Comparison of ENCODE assay signal across 12 cellular contexts in genomic region chr13:20219585-20219984, GRCh38. TPM values are rescaled to one million over a fixed set of nuclear protein-coding genes. Genes with fewer than 3 reads are reported as not detected.
A peak's percentile ranks its signal among the peaks of the same experiment; 100 is the strongest.
DNase-seq lines count a peak whose midpoint lies in the region; ATAC-seq, FAIRE-seq and TF ChIP-seq lines count a peak whose summit lies in the region.
"Had no signal": no experiment of that assay in that cellular context is flagged by ENCODE, and none has a peak within 500 bp of the region (broad histone marks: within the 10 kb centered on the region; RNA-seq: fewer than 3 reads in every experiment).

No MANE protein-coding gene starts in this region.

- H3K9me3 Mint-ChIP-seq in activated T-cell treated with anti-CD3 and anti-CD28 coated beads, Interleukin-2, amount 50 U/mL, for 4 hours: no peaks in the 10 kb centered on the region

- no peaks in the 10 kb centered on the region for H3K79me2 ChIP-seq in Loucy (ENCODE audit: insufficient read depth, low read length)
- H3K79me2 ChIP-seq: parathyroid adenoma had no signal

- ATAC-seq in activated T-cell treated with anti-CD3 and anti-CD28 coated beads, Interleukin-2, amount 50 U/mL, for 4 hours: peak; percentile 92 to 95
- ATAC-seq in HG02610 (IDR thresholded peaks at IDR 0.05; ENCODE audit: unreplicated experiment): peak; percentile 77
- ATAC-seq in stimulated activated naive CD8-positive, alpha-beta T cell treated with anti-CD3 and anti-CD28 coated beads, Interleukin-15, Interleukin-2, amounts not matched to agents 100 U/mL and 50 U/mL, for 24 hours: peak; percentile 49

- H3K4me3 Mint-ChIP-seq in activated T-cell treated with anti-CD3 and anti-CD28 coated beads, Interleukin-2, amount 50 U/mL, for 4 hours: peak overlapping the region; percentile 15

- no peak overlapping the region for H3K4me2 ChIP-seq in Loucy (ENCODE audit: low read depth, low read length, poor library complexity, severe bottlenecking)

- no peaks in the 10 kb centered on the region for H3K9me3 ChIP-seq in Loucy (ENCODE audit: insufficient read depth, low read depth, low read length)
- no peaks in the 10 kb centered on the region for H3K9me3 ChIP-seq in kidney (ENCODE audit: control insufficient read depth in 1 of 2, low read length in 2 of 2)

- no peak for DNase-seq in activated T-cell treated with anti-CD3 and anti-CD28 coated beads, Interleukin-2, amount 50 U/mL, for 4 hours
- DNase-seq in activated T-cell treated with anti-CD3 and anti-CD28 coated beads, Interleukin-2, amount 50 U/mL, for 1 hour: no peak
- no peak for DNase-seq in stimulated activated naive CD8-positive, alpha-beta T cell treated with anti-CD3 and anti-CD28 coated beads, Interleukin-15, Interleukin-2, amounts not matched to agents 100 U/mL and 50 U/mL, for 24 hours
- no peak for DNase-seq in DMS114 treated with DMSO at 0.1 percent for 48 hours (lab: John Stamatoyannopoulos, UW; ENCODE audit: unreplicated experiment)
- DNase-seq in NCI-H146 treated with DMSO at 0.1 percent for 48 hours (lab: John Stamatoyannopoulos, UW; ENCODE audit: unreplicated experiment): no peak
- DNase-seq in kidney: no peak
- DNase-seq: activated CD8-positive, alpha-beta memory T cell treated with anti-CD3 and anti-CD28 coated beads, Interleukin-2, amount 50 U/mL, for 4 hours; dorsolateral prefrontal cortex; KG1 had no signal

- no peak for FAIRE-seq in kidney (lab: Jason Lieb, UNC)

- no peaks in the 10 kb centered on the region for H3K27me3 ChIP-seq in Loucy (ENCODE audit: insufficient read depth, low read length, poor library complexity, severe bottlenecking)

- H3K36me3 ChIP-seq in Loucy (ENCODE audit: insufficient read depth, low read length) (no peaks in the 10 kb centered on the region), kidney (ENCODE audit: control insufficient read depth in 1 of 2, insufficient read depth in 2 of 2, low read length in 2 of 2) (no peaks in the 10 kb centered on the region)

- H3K9ac ChIP-seq in Loucy (ENCODE audit: low read depth, low read length, poor library complexity, severe bottlenecking) (no peak overlapping the region), kidney (ENCODE audit: low read length in 2 of 2) (no peak overlapping the region)
- H3K9ac ChIP-seq: parathyroid adenoma had no signal

- peaks cover 1% of the 10 kb centered on the region for H3K36me3 Mint-ChIP-seq in activated T-cell treated with anti-CD3 and anti-CD28 coated beads, Interleukin-2, amount 50 U/mL, for 4 hours (ENCODE audit: insufficient read depth)

- H3K4me1 ChIP-seq in Loucy (ENCODE audit: insufficient read depth, low read length, poor library complexity, severe bottlenecking): no peaks in the 10 kb centered on the region
- H3K4me1 ChIP-seq in kidney (ENCODE audit: control insufficient read depth in 1 of 2, insufficient read depth in 1 of 2, low read depth in 1 of 2, low read length in 2 of 2): no peaks in the 10 kb centered on the region
- H3K4me1 ChIP-seq: parathyroid adenoma had no signal

- no peak overlapping the region for H3K27ac ChIP-seq in kidney (ENCODE audit: low read depth in 2 of 2, low read length in 2 of 2)
- H3K27ac ChIP-seq: dorsolateral prefrontal cortex, parathyroid adenoma had no signal

- peaks cover 13% of the 10 kb centered on the region for H3K4me1 Mint-ChIP-seq in activated T-cell treated with anti-CD3 and anti-CD28 coated beads, Interleukin-2, amount 50 U/mL, for 4 hours (ENCODE audit: low read depth)

- H3F3A ChIP-seq in Loucy (ENCODE audit: low read depth): no peaks in the 10 kb centered on the region

- no peaks in the 10 kb centered on the region for H3K9me2 ChIP-seq in Loucy (replicated peaks; ENCODE audit: low read depth, low read length)

- TF ChIP-seq CTCF in Loucy (conservative IDR thresholded peaks at IDR 0.05; ENCODE audit: low read length) (no peak), kidney (IDR thresholded peaks at IDR 0.05; ENCODE audit: borderline replicate concordance, extremely low read depth, insufficient read depth) (no peak)

- H3K4me3 ChIP-seq in Loucy (ENCODE audit: low read length, poor library complexity, severe bottlenecking) (no peak overlapping the region), kidney (ENCODE audit: low read length in 2 of 2) (no peak overlapping the region)
- H3K4me3 ChIP-seq: dorsolateral prefrontal cortex had no signal

- intact Hi-C loops in kidney (cut with DNase I): no loop called here

- H4K20me1 ChIP-seq in Loucy (ENCODE audit: insufficient read depth, low read length, poor library complexity, severe bottlenecking): no peaks in the 10 kb centered on the region

- H3K27me3 Mint-ChIP-seq in activated T-cell treated with anti-CD3 and anti-CD28 coated beads, Interleukin-2, amount 50 U/mL, for 4 hours (ENCODE audit: low read depth): no peaks in the 10 kb centered on the region

- H2AFZ ChIP-seq in Loucy (ENCODE audit: low read length): 0 out of 2 replicates have a peak overlapping the region, but pooled peaks have one; percentile 2
- H2AFZ ChIP-seq: parathyroid adenoma had no signal

RNA-seq across cellular contexts. Expression of gene GJB6, which starts 12.5 kb away (rescaled TPM):
- 1 to 10 TPM; 3.1 to 5.1 (median 3.7) TPM for total RNA-seq in activated T-cell treated with anti-CD3 and anti-CD28 coated beads, Interleukin-2, amount 50 U/mL, for 4 hours
- total RNA-seq in kidney: not detected
- polyA plus RNA-seq in kidney (ENCODE audit: insufficient read depth, low read depth, low replicate concordance): not detected

RNA-seq across cellular contexts. Expression of gene GJB2, which starts 26.8 kb away (rescaled TPM):
- total RNA-seq in activated T-cell treated with anti-CD3 and anti-CD28 coated beads, Interleukin-2, amount 50 U/mL, for 4 hours: 1 to 10 TPM; 2.4 to 4.8 (median 4.4) TPM
- 5.0 TPM for total RNA-seq in kidney
- polyA plus RNA-seq in kidney (ENCODE audit: insufficient read depth, low read depth, low replicate concordance): 13.1 TPM

RNA-seq across cellular contexts. Expression of gene GJA3, which starts 58.7 kb away (rescaled TPM):
- under 1 TPM; 0.08 to 0.53 (median 0.35) TPM for total RNA-seq in activated T-cell treated with anti-CD3 and anti-CD28 coated beads, Interleukin-2, amount 50 U/mL, for 4 hours
- total RNA-seq in kidney: 0.16 TPM
- 1.1 TPM for polyA plus RNA-seq in kidney (ENCODE audit: insufficient read depth, low read depth, low replicate concordance)
